Comparison of ENCODE assay signal across 17 cellular contexts in genomic region chr14:61392297-61392696, GRCh38.
A peak's percentile ranks its signal among the peaks of the same experiment; 100 is the strongest.
DNase-seq lines count a peak whose midpoint lies in the region; ATAC-seq lines count a peak whose summit lies in the region.
"Had no signal": no experiment of that assay in that cellular context is flagged by ENCODE, and none has a peak within 500 bp of the region (broad histone marks: within the 10 kb centered on the region; RNA-seq: fewer than 3 reads in every experiment).

No MANE protein-coding gene starts in this region.

- peaks cover 20% of the 10 kb centered on the region for H3K36me3 ChIP-seq in CD4-positive, CD25-positive, alpha-beta regulatory T cell (ENCODE audit: control insufficient read depth, insufficient read depth, low read length)
- H3K36me3 ChIP-seq in KOPT-K1 (ENCODE audit: insufficient read depth, low read length) = peaks cover 42% of the 10 kb centered on the region

- peaks cover 52% of the 10 kb centered on the region for H3K4me1 Mint-ChIP-seq in activated CD4-positive, alpha-beta T cell treated with anti-CD3 and anti-CD28 coated beads, Interleukin-2, amount 10 ng/mL, durations not matched to agents 7 days and 5 days
- H3K4me1 Mint-ChIP-seq in activated CD4-positive, alpha-beta T cell treated with anti-CD3 and anti-CD28 coated beads, Interleukin-2, amount 10 ng/mL, durations not matched to agents 24 days and 14 days = peaks cover 57% of the 10 kb centered on the region
- H3K4me1 Mint-ChIP-seq in CD4-positive, CD25-positive, alpha-beta regulatory T cell = peaks cover 14 to 91% (median 56%) of the 10 kb centered on the region in 4 donors
- H3K4me1 Mint-ChIP-seq in activated naive CD8-positive, alpha-beta T cell treated with anti-CD3 and anti-CD28 coated beads, Interleukin-2, amount 50 U/mL, for 24 hours = peaks cover 13% of the 10 kb centered on the region
- H3K4me1 Mint-ChIP-seq in stimulated activated naive B cell treated with anti-CD40 and anti-IgM and Interleukin-4, amounts not matched to agents 10 μg/mL and 1 μg/mL and 100 μg/mL, for 72 hours = peaks cover 0 to 10% of the 10 kb centered on the region in 2 donors

- H3K36me3 Mint-ChIP-seq in activated CD4-positive, alpha-beta T cell treated with anti-CD3 and anti-CD28 coated beads, Interleukin-2, amount 10 ng/mL, durations not matched to agents 7 days and 5 days (ENCODE audit: low read depth) = peaks cover 76% of the 10 kb centered on the region
- peaks cover 54% of the 10 kb centered on the region for H3K36me3 Mint-ChIP-seq in activated CD4-positive, alpha-beta T cell treated with anti-CD3 and anti-CD28 coated beads, Interleukin-2, amount 10 ng/mL, durations not matched to agents 24 days and 14 days (ENCODE audit: low read depth)
- H3K36me3 Mint-ChIP-seq in CD4-positive, CD25-positive, alpha-beta regulatory T cell = peaks cover 26% of the 10 kb centered on the region
- peaks cover 64% of the 10 kb centered on the region for H3K36me3 Mint-ChIP-seq in activated naive CD8-positive, alpha-beta T cell treated with anti-CD3 and anti-CD28 coated beads, Interleukin-2, amount 50 U/mL, for 24 hours (ENCODE audit: low read depth)
- H3K36me3 Mint-ChIP-seq in stimulated activated naive B cell treated with anti-CD40 and anti-IgM and Interleukin-4, amounts not matched to agents 10 μg/mL and 1 μg/mL and 100 μg/mL, for 72 hours = peaks cover 0 to 3% of the 10 kb centered on the region in 2 donors
- H3K36me3 Mint-ChIP-seq: IgD-negative memory B cell had no signal

- H3K9me3 ChIP-seq in CD4-positive, CD25-positive, alpha-beta regulatory T cell (ENCODE audit: control insufficient read depth in 2 of 2, low read length in 2 of 2) = no peaks in the 10 kb centered on the region
- no peaks in the 10 kb centered on the region for H3K9me3 ChIP-seq in KOPT-K1 (ENCODE audit: insufficient read depth, low read length, poor library complexity, severe bottlenecking)

- no peaks in the 10 kb centered on the region for H3K9me3 Mint-ChIP-seq in activated CD4-positive, alpha-beta T cell treated with anti-CD3 and anti-CD28 coated beads, Interleukin-2, amount 10 ng/mL, durations not matched to agents 7 days and 5 days
- H3K9me3 Mint-ChIP-seq in activated CD4-positive, alpha-beta T cell treated with anti-CD3 and anti-CD28 coated beads, Interleukin-2, amount 10 ng/mL, durations not matched to agents 24 days and 14 days = no peaks in the 10 kb centered on the region
- no peaks in the 10 kb centered on the region for H3K9me3 Mint-ChIP-seq in CD4-positive, CD25-positive, alpha-beta regulatory T cell
- H3K9me3 Mint-ChIP-seq in activated naive CD8-positive, alpha-beta T cell treated with anti-CD3 and anti-CD28 coated beads, Interleukin-2, amount 50 U/mL, for 24 hours = no peaks in the 10 kb centered on the region
- H3K9me3 Mint-ChIP-seq in stimulated activated naive B cell treated with anti-CD40 and anti-IgM and Interleukin-4, amounts not matched to agents 10 μg/mL and 1 μg/mL and 100 μg/mL, for 72 hours = no peaks in the 10 kb centered on the region

- peaks cover 91% of the 10 kb centered on the region for H3K4me1 ChIP-seq in CD4-positive, CD25-positive, alpha-beta regulatory T cell (ENCODE audit: control insufficient read depth, insufficient read depth, low read length, poor library complexity, severe bottlenecking)

- no peak for ATAC-seq in CD4-positive, CD25-positive, alpha-beta regulatory T cell (ENCODE audit: low read depth in 2 of 2)
- no peak for ATAC-seq in activated naive CD8-positive, alpha-beta T cell treated with anti-CD3 and anti-CD28 coated beads, Interleukin-2, amount 50 U/mL, for 24 hours
- no peak for ATAC-seq in stimulated activated naive B cell treated with anti-CD40 and anti-IgM and Interleukin-4, amounts not matched to agents 10 μg/mL and 1 μg/mL and 100 μg/mL, for 72 hours (replicated peaks)
- no peak for ATAC-seq in HG03565 (IDR thresholded peaks at IDR 0.05; ENCODE audit: unreplicated experiment)

- CTCF ChIA-PET in activated CD4-positive, alpha-beta T cell treated with anti-CD3 and anti-CD28 coated beads, Interleukin-2, amount 10 ng/mL, durations not matched to agents 7 days and 5 days (lab: Charles Lee) = no interaction called here

- H3K27me3 ChIP-seq in CD4-positive, CD25-positive, alpha-beta regulatory T cell (ENCODE audit: control insufficient read depth, insufficient read depth, low read length) = no peaks in the 10 kb centered on the region
- H3K27me3 ChIP-seq: BLaER1 treated with 17β-estradiol and CSF1 and Interleukin-3, amounts not matched to agents 10 nM and 100 nM had no signal

- H3K27me3 Mint-ChIP-seq in activated CD4-positive, alpha-beta T cell treated with anti-CD3 and anti-CD28 coated beads, Interleukin-2, amount 10 ng/mL, durations not matched to agents 7 days and 5 days = no peaks in the 10 kb centered on the region
- no peaks in the 10 kb centered on the region for H3K27me3 Mint-ChIP-seq in activated CD4-positive, alpha-beta T cell treated with anti-CD3 and anti-CD28 coated beads, Interleukin-2, amount 10 ng/mL, durations not matched to agents 24 days and 14 days
- H3K27me3 Mint-ChIP-seq in CD4-positive, CD25-positive, alpha-beta regulatory T cell = no peaks in the 10 kb centered on the region
- H3K27me3 Mint-ChIP-seq in activated naive CD8-positive, alpha-beta T cell treated with anti-CD3 and anti-CD28 coated beads, Interleukin-2, amount 50 U/mL, for 24 hours = no peaks in the 10 kb centered on the region
- H3K27me3 Mint-ChIP-seq in stimulated activated naive B cell treated with anti-CD40 and anti-IgM and Interleukin-4, amounts not matched to agents 10 μg/mL and 1 μg/mL and 100 μg/mL, for 72 hours = peaks cover 0 to 10% of the 10 kb centered on the region in 2 donors

- H3K4me3 Mint-ChIP-seq in activated CD4-positive, alpha-beta T cell treated with anti-CD3 and anti-CD28 coated beads, Interleukin-2, amount 10 ng/mL, durations not matched to agents 7 days and 5 days = no peak overlapping the region
- no peak overlapping the region for H3K4me3 Mint-ChIP-seq in activated CD4-positive, alpha-beta T cell treated with anti-CD3 and anti-CD28 coated beads, Interleukin-2, amount 10 ng/mL, durations not matched to agents 24 days and 14 days
- H3K4me3 Mint-ChIP-seq in CD4-positive, CD25-positive, alpha-beta regulatory T cell = peak overlapping the region; percentile 5 to 51 (median 40)
- H3K4me3 Mint-ChIP-seq in activated naive CD8-positive, alpha-beta T cell treated with anti-CD3 and anti-CD28 coated beads, Interleukin-2, amount 50 U/mL, for 24 hours = peak overlapping the region; percentile 7
- no peak overlapping the region for H3K4me3 Mint-ChIP-seq in stimulated activated naive B cell treated with anti-CD40 and anti-IgM and Interleukin-4, amounts not matched to agents 10 μg/mL and 1 μg/mL and 100 μg/mL, for 72 hours
- H3K4me3 Mint-ChIP-seq: IgD-negative memory B cell had no signal

- H3K27ac ChIP-seq in CD4-positive, CD25-positive, alpha-beta regulatory T cell (ENCODE audit: insufficient read depth, low read length, poor library complexity, severe bottlenecking) = peak overlapping the region; percentile 87
- peak overlapping the region; percentile 74 for H3K27ac ChIP-seq in KOPT-K1 (ENCODE audit: low read depth, low read length, poor library complexity, severe bottlenecking)
- H3K27ac ChIP-seq: RWPE1 had no signal

- peak overlapping the region; percentile 87 for H3K4me3 ChIP-seq in CD4-positive, CD25-positive, alpha-beta regulatory T cell (ENCODE audit: low read depth, low read length)
- H3K4me3 ChIP-seq: BLaER1 treated with 17β-estradiol and CSF1 and Interleukin-3, amounts not matched to agents 10 nM and 100 nM had no signal

- DNase-seq in activated CD4-positive, alpha-beta T cell treated with anti-CD3 and anti-CD28 coated beads, Interleukin-2, amount 10 ng/mL, durations not matched to agents 7 days and 5 days = no peak
- no peak for DNase-seq in activated CD4-positive, alpha-beta T cell treated with anti-CD3 and anti-CD28 coated beads, Interleukin-2, amount 10 ng/mL, durations not matched to agents 24 days and 14 days
- no peak for DNase-seq in CD4-positive, CD25-positive, alpha-beta regulatory T cell
- DNase-seq in activated naive CD8-positive, alpha-beta T cell treated with anti-CD3 and anti-CD28 coated beads, Interleukin-2, amount 50 U/mL, for 24 hours = no peak
- DNase-seq in stimulated activated naive B cell treated with anti-CD40 and anti-IgM and Interleukin-4, amounts not matched to agents 10 μg/mL and 1 μg/mL and 100 μg/mL, for 72 hours = no peak
- DNase-seq in NCI-H2227 treated with DMSO at 0.1 percent for 48 hours (lab: John Stamatoyannopoulos, UW) = no peak
- DNase-seq: Calu3, DMS79, HCEC 1CT, NCI-H1436, NCI-H2081, NCI-H524 treated with DMSO at 0.1 percent for 48 hours had no signal

- POLR2A ChIA-PET in activated CD4-positive, alpha-beta T cell treated with anti-CD3 and anti-CD28 coated beads, Interleukin-2, amount 10 ng/mL, durations not matched to agents 7 days and 5 days (lab: Charles Lee) = no interaction called here

- intact Hi-C loops in activated CD4-positive, alpha-beta T cell treated with anti-CD3 and anti-CD28 coated beads, Interleukin-2, amount 10 ng/mL, durations not matched to agents 24 days and 14 days (cut with micrococcal nuclease) = loop anchor here (1.0 to 2.0 kb wide), 2 partner anchors 11 to 25 kb away; no protein-coding TSS in a partner anchor

- H3K27ac Mint-ChIP-seq in activated CD4-positive, alpha-beta T cell treated with anti-CD3 and anti-CD28 coated beads, Interleukin-2, amount 10 ng/mL, durations not matched to agents 7 days and 5 days = peak overlapping the region; percentile 7
- no peak overlapping the region for H3K27ac Mint-ChIP-seq in activated CD4-positive, alpha-beta T cell treated with anti-CD3 and anti-CD28 coated beads, Interleukin-2, amount 10 ng/mL, durations not matched to agents 24 days and 14 days
- H3K27ac Mint-ChIP-seq in CD4-positive, CD25-positive, alpha-beta regulatory T cell = peak overlapping the region in 2 of 3 donors; percentile 44 to 93
- H3K27ac Mint-ChIP-seq in activated naive CD8-positive, alpha-beta T cell treated with anti-CD3 and anti-CD28 coated beads, Interleukin-2, amount 50 U/mL, for 24 hours = no peak overlapping the region
- H3K27ac Mint-ChIP-seq in stimulated activated naive B cell treated with anti-CD40 and anti-IgM and Interleukin-4, amounts not matched to agents 10 μg/mL and 1 μg/mL and 100 μg/mL, for 72 hours = no peak overlapping the region
- H3K27ac Mint-ChIP-seq: IgD-negative memory B cell had no signal

Comparison
In these comparisons a context has a peak if more than half of its experiments do, and no peak if none do; other contexts are left out.
1. H3K27ac Mint-ChIP-seq: peak in activated CD4-positive, alpha-beta T cell treated with anti-CD3 and anti-CD28 coated beads, Interleukin-2, amount 10 ng/mL, durations not matched to agents 7 days and 5 days (single experiment) and CD4-positive, CD25-positive, alpha-beta regulatory T cell (2 of 3); none in activated CD4-positive, alpha-beta T cell treated with anti-CD3 and anti-CD28 coated beads, Interleukin-2, amount 10 ng/mL, durations not matched to agents 24 days and 14 days (single experiment), activated naive CD8-positive, alpha-beta T cell treated with anti-CD3 and anti-CD28 coated beads, Interleukin-2, amount 50 U/mL, for 24 hours (single experiment) and stimulated activated naive B cell treated with anti-CD40 and anti-IgM and Interleukin-4, amounts not matched to agents 10 μg/mL and 1 μg/mL and 100 μg/mL, for 72 hours (single experiment).
2. H3K4me3 Mint-ChIP-seq: peak in CD4-positive, CD25-positive, alpha-beta regulatory T cell (4 of 4) and activated naive CD8-positive, alpha-beta T cell treated with anti-CD3 and anti-CD28 coated beads, Interleukin-2, amount 50 U/mL, for 24 hours (single experiment); none in activated CD4-positive, alpha-beta T cell treated with anti-CD3 and anti-CD28 coated beads, Interleukin-2, amount 10 ng/mL, durations not matched to agents 7 days and 5 days (single experiment), activated CD4-positive, alpha-beta T cell treated with anti-CD3 and anti-CD28 coated beads, Interleukin-2, amount 10 ng/mL, durations not matched to agents 24 days and 14 days (single experiment) and stimulated activated naive B cell treated with anti-CD40 and anti-IgM and Interleukin-4, amounts not matched to agents 10 μg/mL and 1 μg/mL and 100 μg/mL, for 72 hours (0 of 2).